In genomic region chr10:124721295-124722052, GRCh38 we compare ENCODE assay signal across 10 cellular contexts. TPM values are rescaled to one million over a fixed set of nuclear protein-coding genes. Genes with fewer than 3 reads are reported as not detected.
DNase-seq lines count a peak whose midpoint lies in the region; ATAC-seq, FAIRE-seq and TF ChIP-seq lines count a peak whose summit lies in the region.
"Had no signal": no experiment of that assay in that cellular context is flagged by ENCODE, and none has a peak within 500 bp of the region (broad histone marks: within the 10 kb centered on the region; RNA-seq: fewer than 3 reads in every experiment).

No MANE protein-coding gene starts in this region.

- no peaks in the 10 kb centered on the region for H3K79me2 ChIP-seq in H1 (ENCODE audit: control insufficient read depth in 1 of 2, insufficient read depth in 2 of 2, low read length in 2 of 2)
- H3K79me2 ChIP-seq in parathyroid adenoma = peaks cover 80% of the 10 kb centered on the region

- no peak overlapping the region; the same call in 1 of the 2 replicates for H2BK20ac ChIP-seq in H1 (ENCODE audit: low read length)

- H3K4me2 ChIP-seq in H1 (ENCODE audit: insufficient read depth in 1 of 2, low read depth in 2 of 2, low read length in 2 of 2) (no peak overlapping the region), parathyroid adenoma (ENCODE audit: low read length) (no peak overlapping the region)
- H3K4me2 ChIP-seq: smooth muscle cell had no signal

- no peak overlapping the region for H4K5ac ChIP-seq in H1 (ENCODE audit: insufficient read length, low read depth, low read length)

- FAIRE-seq in H1 (lab: Jason Lieb, UNC) = no peak
- FAIRE-seq: G401.6 had no signal

- H3K27ac Mint-ChIP-seq in CD4-positive, alpha-beta memory T cell = peak overlapping the region; percentile 87 to 98 (median 94)

- TF ChIP-seq POLR2A in H1 (IDR thresholded peaks at IDR 0.05; ENCODE audit: control extremely low read depth in 1 of 2, low read depth in 2 of 2, low read length in 2 of 2) = no peak

- no peaks in the 10 kb centered on the region for H3K9me3 ChIP-seq in CD4-positive, alpha-beta memory T cell (ENCODE audit: control insufficient read depth in 1 of 2, low read length in 2 of 2)
- H3K9me3 ChIP-seq in H1 (ENCODE audit: insufficient read depth in 2 of 2, low read depth in 1 of 2, low read length in 1 of 2) (no peaks in the 10 kb centered on the region), parathyroid adenoma (ENCODE audit: control insufficient read depth, low read length) (no peaks in the 10 kb centered on the region)

- H3K9me3 Mint-ChIP-seq in CD4-positive, alpha-beta memory T cell = peaks cover 0 to 2% (median 0%) of the 10 kb centered on the region in 8 donors

- H3K79me1 ChIP-seq in H1 (ENCODE audit: low read depth, low read length) = peaks cover 6% of the 10 kb centered on the region

- H3K27me3 Mint-ChIP-seq in CD4-positive, alpha-beta memory T cell = no peaks in the 10 kb centered on the region

- H3K27ac ChIP-seq in CD4-positive, alpha-beta memory T cell (ENCODE audit: low read depth, low read length) = peak overlapping the region; percentile 81
- no peak overlapping the region for H3K27ac ChIP-seq in H1 (ENCODE audit: low read depth, low read length)
- peak overlapping the region; percentile 37 for H3K27ac ChIP-seq in parathyroid adenoma

- H3K4ac ChIP-seq in H1 (replicated peaks; ENCODE audit: insufficient read length, low read depth, low read length) = no peak overlapping the region

- peak overlapping the region in 7 of 8 donors; percentile 53 to 87 (median 66) for H3K4me3 Mint-ChIP-seq in CD4-positive, alpha-beta memory T cell

- H4K8ac ChIP-seq in H1 (ENCODE audit: extremely low read depth, insufficient read depth, low read length) = no peak overlapping the region

- H2BK15ac ChIP-seq in H1 (ENCODE audit: low read length) = no peak overlapping the region

- no peak overlapping the region for H3K56ac ChIP-seq in H1 (replicated peaks; ENCODE audit: insufficient read length, low read depth, low read length)

- H3K14ac ChIP-seq in H1 (ENCODE audit: insufficient read length) = no peak overlapping the region

- no peak overlapping the region for H3K4me3 ChIP-seq in CD4-positive, alpha-beta memory T cell (ENCODE audit: low read length in 2 of 2)
- H3K4me3 ChIP-seq in H1 (ENCODE audit: extremely low read depth in 1 of 4, insufficient read depth in 2 of 4, low read depth in 3 of 4, low read length in 4 of 4) (no peak overlapping the region), parathyroid adenoma (ENCODE audit: low read depth, low read length) (no peak overlapping the region)
- H3K4me3 ChIP-seq: smooth muscle cell had no signal

- intact Hi-C loops in CD4-positive, alpha-beta memory T cell (cut with micrococcal nuclease) = no loop called here

- peaks cover 76 to 98% (median 88%) of the 10 kb centered on the region in 4 donors for H3K4me1 Mint-ChIP-seq in CD4-positive, alpha-beta memory T cell

- peaks cover 3 to 13% of the 10 kb centered on the region in 2 donors for H3K36me3 Mint-ChIP-seq in CD4-positive, alpha-beta memory T cell

- no peak overlapping the region for H3K18ac ChIP-seq in H1 (ENCODE audit: extremely low read depth, low read length)

- ATAC-seq in GM18870 (IDR thresholded peaks at IDR 0.05; ENCODE audit: unreplicated experiment) = no peak
- no peak for ATAC-seq in GM21515 (IDR thresholded peaks at IDR 0.05; ENCODE audit: unreplicated experiment)

- 89% methylated on average over 18 of the region's 18 CpGs; no CpG with 5 or more reads in 1 of the 2 experiments for WGBS in H1 (ENCODE audit: extremely low coverage in 1 of 2, insufficient coverage in 1 of 2, insufficient read length in 1 of 2, insufficient replicate concordance in 2 of 2, low coverage in 1 of 2, low lambda C conversion rate in 2 of 2, missing lambda C conversion rate in 1 of 2), 2 experiments

- no peak overlapping the region for H4K91ac ChIP-seq in H1 (replicated peaks; ENCODE audit: insufficient read length, low read length)

- no peak overlapping the region for H2BK120ac ChIP-seq in H1 (replicated peaks; ENCODE audit: low read depth, low read length)

- POLR2A ChIA-PET in CD4-positive, alpha-beta memory T cell (lab: Charles Lee; ENCODE audit: partially characterized antibody) = interaction anchor here (0.6 to 20.9 kb wide), 12 partner anchors 9 to 194 kb away, joined by 3 to 544 read pairs (median 10); partner anchors contain the start of gene ABRAXAS2
- POLR2A ChIA-PET in H1 (lab: Charles Lee; ENCODE audit: partially characterized antibody) = interaction anchor here (1.5 kb wide), 1 partner anchor 14 kb away, joined by 3 read pairs; no protein-coding TSS in a partner anchor

- no peaks in the 10 kb centered on the region for H3K23me2 ChIP-seq in H1 (ENCODE audit: low read depth, low read length)

- peaks cover 0 to 15% of the 10 kb centered on the region in 2 experiments for H4K20me1 ChIP-seq in H1 (replicated peaks in 1 of 2; ENCODE audit: control insufficient read depth in 1 of 2, insufficient read depth in 2 of 2, low read length in 2 of 2)

- no peaks in the 10 kb centered on the region for H3K36me3 ChIP-seq in CD4-positive, alpha-beta memory T cell (ENCODE audit: insufficient read depth, low read length)
- H3K36me3 ChIP-seq in H1 (ENCODE audit: control insufficient read depth in 2 of 4, insufficient read depth in 4 of 4, low read length in 3 of 4) = no peaks in the 10 kb centered on the region
- no peaks in the 10 kb centered on the region for H3K36me3 ChIP-seq in parathyroid adenoma (ENCODE audit: control insufficient read depth, insufficient read depth, low read length)

- peak overlapping the region; percentile 77; the same call in 1 of the 2 replicates for H2BK12ac ChIP-seq in H1 (ENCODE audit: low read depth, low read length)

- H2AFZ ChIP-seq in H1 (ENCODE audit: low read length) = no peak overlapping the region
- no peak overlapping the region for H2AFZ ChIP-seq in parathyroid adenoma

- peak in 1 of 5 donors; percentile 56 for DNase-seq in CD4-positive, alpha-beta memory T cell
- peak; percentile 34 for DNase-seq in SIG-M5 (lab: John Stamatoyannopoulos, UW)
- DNase-seq in H1 (ENCODE audit: low read depth in 1 of 2, low spot score in 2 of 2) = no peak
- no peak for DNase-seq in H4 (ENCODE audit: low spot score)
- DNase-seq in activated gamma-delta T cell (lab: John Stamatoyannopoulos, UW) = no peak

- no peaks in the 10 kb centered on the region for H3K27me3 ChIP-seq in CD4-positive, alpha-beta memory T cell (ENCODE audit: insufficient read depth, low read length)
- H3K27me3 ChIP-seq in H1 (replicated peaks in 1 of 4; ENCODE audit: control insufficient read depth in 3 of 4, extremely low read depth in 1 of 4, insufficient read depth in 3 of 4, low read length in 3 of 4) (no peaks in the 10 kb centered on the region), parathyroid adenoma (ENCODE audit: control insufficient read depth, insufficient read depth, low read length) (no peaks in the 10 kb centered on the region)

- no peak for TF ChIP-seq RAD21 in H1 (IDR thresholded peaks at IDR 0.05 in 1 of 2, conservative IDR thresholded peaks at IDR 0.05 in 1 of 2; ENCODE audit: low read depth in 2 of 2, low read length in 2 of 2)

- H3K9ac ChIP-seq in H1 (replicated peaks in 1 of 4; ENCODE audit: extremely low read depth in 1 of 4, low read depth in 3 of 4, low read length in 3 of 4) (no peak overlapping the region), parathyroid adenoma (no peak overlapping the region)

- TF ChIP-seq CTCF in H1 (IDR thresholded peaks at IDR 0.05; ENCODE audit: control extremely low read depth in 1 of 3, insufficient read depth in 1 of 3, low read depth in 1 of 3, low read length in 3 of 3) (no peak), parathyroid adenoma (IDR thresholded peaks at IDR 0.05) (no peak)

- CTCF ChIA-PET in CD4-positive, alpha-beta memory T cell (lab: Charles Lee; ENCODE audit: partially characterized antibody) = interaction anchor here (0.7 to 22.6 kb wide), 17 partner anchors 13 to 191 kb away, joined by 3 to 556 read pairs (median 4); no protein-coding TSS in a partner anchor
- CTCF ChIA-PET in H1 (lab: Charles Lee; ENCODE audit: partially characterized antibody) = interaction anchor here (0.9 to 2.3 kb wide), 4 partner anchors 19 to 96 kb away, joined by 3 to 16 read pairs (median 3); no protein-coding TSS in a partner anchor

- peaks cover 100% of the 10 kb centered on the region for H3K4me1 ChIP-seq in CD4-positive, alpha-beta memory T cell (ENCODE audit: insufficient read depth, low read length)
- H3K4me1 ChIP-seq in H1 (replicated peaks in 1 of 4; ENCODE audit: control insufficient read depth in 3 of 4, insufficient read depth in 4 of 4, low read length in 3 of 4) (peaks cover 0 to 2% (median under 1%) of the 10 kb centered on the region in 4 experiments; a peak in 2 of 7 replicates), parathyroid adenoma (peaks cover 61% of the 10 kb centered on the region)

- no peak for TF ChIP-seq EP300 in H1 (IDR thresholded peaks at IDR 0.05; ENCODE audit: borderline replicate concordance in 1 of 2, low read depth in 2 of 2, low read length in 2 of 2)

- H2AK5ac ChIP-seq in H1 (ENCODE audit: low read depth, low read length) = no peak overlapping the region

- no peak overlapping the region for H3K23ac ChIP-seq in H1 (ENCODE audit: insufficient read length)

- no peak overlapping the region; the same call in 1 of the 2 replicates for H2BK5ac ChIP-seq in H1 (ENCODE audit: low read depth, low read length)

TF ChIP-seq in H1, 55 proteins besides CTCF, POLR2A, EP300 and RAD21:
- TF ChIP-seq TCF12 (IDR thresholded peaks at IDR 0.05; ENCODE audit: low read depth, low read length) = no peak

RNA-seq across cellular contexts. Expression of gene FAM53B, which starts 22.7 kb away (rescaled TPM):
- 10 to 100 TPM; 57.3 to 60.7 TPM for total RNA-seq in CD4-positive, alpha-beta memory T cell
- polyA plus RNA-seq in CD4-positive, alpha-beta memory T cell = 10 to 100 TPM in 1 of 2 donors, 1 to 10 TPM in 1; 7.3 to 42.5 TPM
- total RNA-seq in H1 (2021; fragmentation: NEBNext Ultra II Directional; extraction: Animal tissue kit (Norgen Biotek cat#: 25700)) = 13.9 and 14.4 TPM in 2 replicates
- 5.3 and 7.9 TPM in 2 replicates for polyA plus RNA-seq in H1 (2011; rRNA removed)
- 6.9 TPM for polyA plus RNA-seq in H1 (2011; cell fraction: cytosol; rRNA removed)
- 9.7 TPM for polyA plus RNA-seq in H1 (2011; cell fraction: nucleus; rRNA removed)
- polyA plus RNA-seq in H1 (2012, experiment 1 of 2) = 6.0 to 8.9 TPM (median 8.6 TPM) in 4 replicates
- polyA plus RNA-seq in H1 (2012, experiment 2 of 2) = 7.8 TPM
- 5.2 TPM for polyA plus RNA-seq in H1 (2013, experiment 1 of 2)
- polyA plus RNA-seq in H1 (2013, experiment 2 of 2) = 5.4 TPM
- 15.9 and 18.0 TPM in 2 replicates for polyA minus RNA-seq in H1 (2011; rRNA and poly(A)+ RNA removed)
- polyA minus RNA-seq in H1 (2011; cell fraction: cytosol; rRNA and poly(A)+ RNA removed) = 13.6 TPM
- polyA minus RNA-seq in H1 (2011; cell fraction: nucleus; rRNA and poly(A)+ RNA removed) = 14.8 TPM
- 7.4 and 10.5 TPM in 2 replicates for total RNA-seq in H4 (2014; rRNA removed; shearing (Covaris generic))
